Comparison of ENCODE assay signal across 8 cellular contexts in genomic region chr12:104215638-104216297, GRCh38.
DNase-seq lines count a peak whose midpoint lies in the region; ATAC-seq, FAIRE-seq and TF ChIP-seq lines count a peak whose summit lies in the region.

Gene TXNRD1, plus strand, starts transcription at chr12:104215779. Its CDS starts 24 bp downstream, at chr12:104215803.

- peaks cover 12% of the 10 kb centered on the region for H3K27me3 Mint-ChIP-seq in nephron (ENCODE audit: low read depth)

- no peaks in the 10 kb centered on the region for H3K36me3 Mint-ChIP-seq in nephron (ENCODE audit: low read depth)

- DNase-seq in GM18507 (ENCODE audit: extremely low spot score, insufficient read length, low read depth) (peak; percentile 78), OCI-M1 (lab: John Stamatoyannopoulos, UW) (peak; percentile 91), fibroblast of the conjunctiva (ENCODE audit: low read depth) (peak; percentile 42), COLO829 (ENCODE audit: low spot score) (no peak)
- peak; percentile 71 to 74 for DNase-seq in activated T-helper 1 cell treated with anti-CD3 and anti-CD28 coated beads, Interleukin-2, amount 50 U/mL, for 16 hours (ENCODE audit: low read depth in 1 of 2, low spot score in 1 of 2)
- DNase-seq in stimulated activated naive CD4-positive, alpha-beta T cell treated with Interleukin-2 at 50 U/mL for 16 hours (lab: John Stamatoyannopoulos, UW), result peak; percentile 79

- FAIRE-seq in GM18507 (lab: Jason Lieb, UNC), result peak; percentile 77

- TF ChIP-seq CTCF in nephron (IDR thresholded peaks at IDR 0.05; ENCODE audit: unreplicated experiment in 3 of 3), result peak; percentile 76 to 91 (median 88)

- peak within 1 kb of the TSS; percentile 81 to 88 (median 87) for H3K4me3 Mint-ChIP-seq in nephron

- peak; percentile 96 for ATAC-seq in HG02885 (IDR thresholded peaks at IDR 0.05; ENCODE audit: poor library complexity, unreplicated experiment)

- H3K27ac Mint-ChIP-seq in nephron, result peak within 1 kb of the TSS; percentile 40 to 73 (median 53)

- H3K9me3 Mint-ChIP-seq in nephron, result no peaks in the 10 kb centered on the region

- H3K4me1 Mint-ChIP-seq in nephron, result peaks cover 16% of the 10 kb centered on the region
